1 cellular context compared by ENCODE assay signal in the genomic region with DNA sequence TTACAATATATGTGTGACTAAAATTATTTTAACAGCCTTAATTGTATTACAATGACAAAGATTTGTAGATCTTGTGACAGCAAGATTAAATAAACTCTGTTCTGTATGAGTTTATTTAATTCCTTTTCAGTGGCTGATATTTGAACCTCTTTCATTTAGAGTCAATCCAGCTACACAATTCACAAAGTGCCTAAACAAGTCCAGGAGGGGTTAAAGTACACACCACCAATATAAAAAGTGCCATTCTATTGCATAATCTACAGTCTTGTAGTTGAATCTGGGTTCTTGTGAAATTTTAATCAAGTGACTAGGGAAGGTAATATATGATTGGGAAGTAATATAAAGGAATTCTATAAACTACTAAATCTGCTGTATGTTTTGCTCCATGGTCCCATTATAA.
TF ChIP-seq lines count a peak whose summit lies in the region.

No MANE protein-coding gene starts in this region.

TF ChIP-seq in K562, 482 proteins besides CTCF, POLR2A, EP300 and RAD21:
- TF ChIP-seq ZFP1 (CRISPR knock-in tag; IDR thresholded peaks at IDR 0.05) = no peak
- TF ChIP-seq PTRF (tag; IDR thresholded peaks at IDR 0.05) = no peak
- 0 out of 2 replicates have a peak, but pooled peaks have one; percentile 19 for TF ChIP-seq CEBPB (tag; IDR thresholded peaks at IDR 0.05)
- no peak for TF ChIP-seq ZBTB1 (CRISPR knock-in tag; IDR thresholded peaks at IDR 0.05; ENCODE audit: borderline replicate concordance, low read depth)
- TF ChIP-seq ZNF121 (CRISPR knock-in tag; conservative IDR thresholded peaks at IDR 0.05) = no peak
- no peak for TF ChIP-seq PHB (CRISPR knock-in tag; IDR thresholded peaks at IDR 0.05)
- no peak for TF ChIP-seq CHD1 (IDR thresholded peaks at IDR 0.05; ENCODE audit: low read length)
- TF ChIP-seq, protein P1, sequence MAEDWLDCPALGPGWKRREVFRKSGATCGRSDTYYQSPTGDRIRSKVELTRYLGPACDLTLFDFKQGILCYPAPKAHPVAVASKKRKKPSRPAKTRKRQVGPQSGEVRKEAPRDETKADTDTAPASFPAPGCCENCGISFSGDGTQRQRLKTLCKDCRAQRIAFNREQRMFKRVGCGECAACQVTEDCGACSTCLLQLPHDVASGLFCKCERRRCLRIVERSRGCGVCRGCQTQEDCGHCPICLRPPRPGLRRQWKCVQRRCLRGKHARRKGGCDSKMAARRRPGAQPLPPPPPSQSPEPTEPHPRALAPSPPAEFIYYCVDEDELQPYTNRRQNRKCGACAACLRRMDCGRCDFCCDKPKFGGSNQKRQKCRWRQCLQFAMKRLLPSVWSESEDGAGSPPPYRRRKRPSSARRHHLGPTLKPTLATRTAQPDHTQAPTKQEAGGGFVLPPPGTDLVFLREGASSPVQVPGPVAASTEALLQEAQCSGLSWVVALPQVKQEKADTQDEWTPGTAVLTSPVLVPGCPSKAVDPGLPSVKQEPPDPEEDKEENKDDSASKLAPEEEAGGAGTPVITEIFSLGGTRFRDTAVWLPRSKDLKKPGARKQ (CRISPR knock-in tag; IDR thresholded peaks at IDR 0.05) = no peak
- no peak for TF ChIP-seq CTCFL (IDR thresholded peaks at IDR 0.05; ENCODE audit: borderline replicate concordance, insufficient read depth, low read depth, low read length, poor library complexity, severe bottlenecking)
- no peak for TF ChIP-seq CEBPG (CRISPR knock-in tag; IDR thresholded peaks at IDR 0.05)
- peak in 1 of 2 experiments; percentile 31; a peak in 1 of 4 replicates for TF ChIP-seq CEBPG (tag; conservative IDR thresholded peaks at IDR 0.05 in 1 of 2, IDR thresholded peaks at IDR 0.05 in 1 of 2)
